Comparison of ENCODE assay signal across 26 cellular contexts in the genomic region with DNA sequence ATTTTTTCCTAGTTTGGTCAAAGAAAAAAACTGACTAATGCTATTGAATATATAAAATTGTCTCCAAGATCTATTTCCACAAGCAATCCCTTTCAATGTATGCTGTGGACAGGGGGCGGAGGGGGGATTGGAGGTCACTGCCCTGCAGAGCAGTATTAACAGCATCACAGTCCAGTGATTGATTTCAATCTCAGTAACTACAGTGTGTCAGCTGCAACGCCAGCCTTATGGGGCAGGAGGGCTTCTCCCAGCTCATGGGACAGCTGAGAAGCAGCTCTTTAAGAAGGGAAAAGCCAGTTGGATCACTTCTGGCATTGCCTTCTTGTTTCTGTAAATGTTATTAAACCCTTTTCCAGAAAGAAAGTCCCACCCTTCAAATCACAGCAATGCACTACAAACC.
"Had no signal": no experiment of that assay in that cellular context is flagged by ENCODE, and none has a peak within 500 bp of the region (broad histone marks: within the 10 kb centered on the region; RNA-seq: fewer than 3 reads in every experiment).

No MANE protein-coding gene starts in this region.

- DNase-seq: activated CD4-positive, alpha-beta memory T cell treated with anti-CD3 and anti-CD28 coated beads for 36 hours; activated CD4-positive, CD25-positive, alpha-beta regulatory T cell treated with anti-CD3 and anti-CD28 coated beads, Interleukin-2, amount 50 U/mL, for 72 hours; activated gamma-delta T cell treated with Interleukin-2 at 50 U/mL for 16 hours; activated naive CD4-positive, alpha-beta T cell treated with anti-CD3 and anti-CD28 coated beads, Interleukin-2, amount 50 U/mL, for 16 hours; activated T-cell treated with anti-CD3 and anti-CD28 coated beads, Interleukin-2, amount 50 U/mL, for 4 hours; amniotic stem cell; central memory CD4-positive, alpha-beta T cell; dermis blood vessel endothelial cell; effector CD8-positive, alpha-beta T cell; esophagus squamous epithelium; foreskin melanocyte; islet precursor cell; left ventricle myocardium inferior; pancreas; right cardiac atrium; stimulated activated CD4-positive, alpha-beta T cell treated with anti-CD3 and anti-CD28 coated beads, Interleukin-15, amount 100 ng/mL, for 24 hours; stimulated activated CD4-positive, alpha-beta T cell treated with anti-CD3 and anti-CD28 coated beads, Interleukin-2, amount 100 ng/mL, for 24 hours; stimulated activated naive B cell treated with anti-CD40 and anti-IgM and Interleukin-4, amounts not matched to agents 10 μg/mL and 1 μg/mL and 100 μg/mL, for 72 hours; stomach; T-helper 17 cell; T1000 had no signal

- H3K27ac ChIP-seq: epithelial cell of prostate, esophagus squamous epithelium, hepatocyte, left ventricle myocardium inferior, pancreas, stomach, suprapubic skin, tibial nerve had no signal

- H3K9me3 ChIP-seq: esophagus squamous epithelium, left ventricle myocardium inferior, pancreas, stomach, suprapubic skin, tibial nerve had no signal

- H3K4me1 ChIP-seq: stomach had no signal

- ATAC-seq: activated T-cell treated with anti-CD3 and anti-CD28 coated beads, Interleukin-2, amount 50 U/mL, for 4 hours; pancreas; right cardiac atrium; stimulated activated naive B cell treated with anti-CD40 and anti-IgM and Interleukin-4, amounts not matched to agents 10 μg/mL and 1 μg/mL and 100 μg/mL, for 72 hours had no signal

- H3K79me2 ChIP-seq: hepatocyte had no signal

- H3K4me2 ChIP-seq: hepatocyte had no signal

- H2AFZ ChIP-seq: hepatocyte had no signal

- H3K27me3 ChIP-seq: esophagus squamous epithelium, hepatocyte, pancreas, stomach, suprapubic skin, tibial nerve had no signal

- H3K4me3 ChIP-seq: esophagus squamous epithelium, hepatocyte, left ventricle myocardium inferior, lung, pancreas, stomach, suprapubic skin, tibial nerve had no signal

- H3K36me3 ChIP-seq: left ventricle myocardium inferior, stomach, tibial nerve had no signal
